19 cellular contexts compared by ENCODE assay signal in the genomic region with DNA sequence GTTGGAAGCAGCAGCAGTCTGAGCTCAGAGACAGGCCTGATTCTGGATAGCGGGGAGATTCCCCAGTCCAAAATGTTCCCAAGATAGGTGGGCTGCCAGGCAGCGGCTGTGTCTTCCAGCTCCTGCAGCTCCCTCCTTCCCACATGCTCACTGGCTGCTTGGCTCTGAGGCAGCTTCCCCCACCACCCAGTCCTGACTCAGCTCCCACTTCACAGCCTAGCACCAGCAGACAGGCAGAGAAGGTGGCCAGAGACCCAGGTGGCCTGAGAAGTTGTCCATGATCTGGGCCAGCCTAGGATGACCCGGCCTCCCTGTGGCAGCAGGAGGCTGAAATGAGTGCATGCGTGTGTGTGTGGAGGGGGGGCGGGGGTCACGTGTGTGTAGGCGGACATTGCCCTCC.
"Had no signal": no experiment of that assay in that cellular context is flagged by ENCODE, and none has a peak within 500 bp of the region (broad histone marks: within the 10 kb centered on the region; RNA-seq: fewer than 3 reads in every experiment).

No MANE protein-coding gene starts in this region.

- H3K4me3 ChIP-seq: dorsolateral prefrontal cortex, lung, pancreas, smooth muscle cell, suprapubic skin, transverse colon, upper lobe of right lung, uterus had no signal

- H3K27me3 ChIP-seq: pancreas, transverse colon, upper lobe of right lung, uterus had no signal

- DNase-seq: dorsolateral prefrontal cortex; effector CD4-positive, alpha-beta T cell; natural killer cell; pancreas; stimulated activated CD4-positive, alpha-beta T cell treated with anti-CD3 and anti-CD28 coated beads, Interleukin-12 subunit alpha, Interleukin-12 subunit beta, amount 100 ng/mL, for 4 hours; stimulated activated CD4-positive, alpha-beta T cell treated with anti-CD3 and anti-CD28 coated beads, Interleukin-1b, Interleukin-23, amount 100 ng/mL, for 48 hours; stimulated activated CD4-positive, alpha-beta T cell treated with anti-CD3 and anti-CD28 coated beads, Interleukin-4, amount 100 ng/mL, for 1 hour; stimulated activated CD8-positive, alpha-beta memory T cell treated with anti-CD3 and anti-CD28 coated beads, Interleukin-4, amount 100 ng/mL, for 48 hours; stimulated activated naive CD4-positive, alpha-beta T cell; stimulated activated naive CD8-positive, alpha-beta T cell treated with anti-CD3 and anti-CD28 coated beads, Interleukin-15, amount 100 ng/mL, for 72 hours; transverse colon; upper lobe of right lung; uterus had no signal

- H3K4me1 ChIP-seq: pancreas, suprapubic skin, transverse colon, upper lobe of right lung, uterus had no signal

- H3K4me1 Mint-ChIP-seq: memory B cell; natural killer cell; stimulated activated naive CD8-positive, alpha-beta T cell treated with anti-CD3 and anti-CD28 coated beads, Interleukin-15, amount 100 ng/mL, for 72 hours had no signal

- H3K36me3 ChIP-seq: neutrophil, pancreas, suprapubic skin, transverse colon, upper lobe of right lung, uterus had no signal

- H3K36me3 Mint-ChIP-seq: memory B cell, natural killer cell had no signal

- H3K27ac ChIP-seq: dorsolateral prefrontal cortex, neutrophil, pancreas, suprapubic skin, transverse colon, upper lobe of right lung, uterus had no signal

- H3K4me3 Mint-ChIP-seq: memory B cell; natural killer cell; stimulated activated naive CD8-positive, alpha-beta T cell treated with anti-CD3 and anti-CD28 coated beads, Interleukin-15, amount 100 ng/mL, for 72 hours had no signal

- ATAC-seq: natural killer cell; pancreas; sciatic nerve; stimulated activated naive CD8-positive, alpha-beta T cell treated with anti-CD3 and anti-CD28 coated beads, Interleukin-15, amount 100 ng/mL, for 72 hours; upper lobe of right lung had no signal

- H3K9me3 ChIP-seq: neutrophil, pancreas, suprapubic skin, transverse colon, upper lobe of right lung, uterus had no signal

- H3K9me3 Mint-ChIP-seq: memory B cell; natural killer cell; stimulated activated naive CD8-positive, alpha-beta T cell treated with anti-CD3 and anti-CD28 coated beads, Interleukin-15, amount 100 ng/mL, for 72 hours had no signal

- H3K4me2 ChIP-seq: smooth muscle cell had no signal
